In the genomic region with DNA sequence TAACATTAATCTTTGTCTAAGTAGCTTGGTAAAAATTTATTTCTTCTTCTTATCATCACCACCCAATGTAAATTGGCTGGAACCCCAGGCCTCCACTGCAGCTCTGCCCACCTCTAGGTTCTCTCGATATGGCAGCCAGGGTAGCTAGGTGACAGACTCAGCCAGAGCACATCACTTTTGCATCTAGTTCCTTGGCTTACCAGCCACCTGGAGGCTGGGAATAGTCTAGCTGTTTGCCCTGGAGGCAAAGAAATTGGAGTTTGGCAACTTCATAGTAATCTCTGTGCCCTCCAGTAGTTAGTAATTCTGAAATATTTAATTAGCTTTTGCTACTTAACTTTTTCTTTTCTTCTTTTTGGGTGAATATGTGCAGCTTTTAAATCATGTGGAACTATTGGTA, we compare ENCODE assay signal across 2 cellular contexts.
TF ChIP-seq lines count a peak whose summit lies in the region.

No MANE protein-coding gene starts in this region.

TF ChIP-seq in A549, 52 proteins besides CTCF, POLR2A, EP300 and RAD21:
- TF ChIP-seq JUNB (IDR thresholded peaks at IDR 0.05) = no peak
- TF ChIP-seq CHD4 (IDR thresholded peaks at IDR 0.05; ENCODE audit: borderline replicate concordance) = no peak
- no peak for TF ChIP-seq E2F6 (IDR thresholded peaks at IDR 0.05; ENCODE audit: borderline replicate concordance, low read depth)
- no peak for TF ChIP-seq TFCP2L1 (CRISPR knock-in tag; IDR thresholded peaks at IDR 0.05)
- TF ChIP-seq, protein P1, sequence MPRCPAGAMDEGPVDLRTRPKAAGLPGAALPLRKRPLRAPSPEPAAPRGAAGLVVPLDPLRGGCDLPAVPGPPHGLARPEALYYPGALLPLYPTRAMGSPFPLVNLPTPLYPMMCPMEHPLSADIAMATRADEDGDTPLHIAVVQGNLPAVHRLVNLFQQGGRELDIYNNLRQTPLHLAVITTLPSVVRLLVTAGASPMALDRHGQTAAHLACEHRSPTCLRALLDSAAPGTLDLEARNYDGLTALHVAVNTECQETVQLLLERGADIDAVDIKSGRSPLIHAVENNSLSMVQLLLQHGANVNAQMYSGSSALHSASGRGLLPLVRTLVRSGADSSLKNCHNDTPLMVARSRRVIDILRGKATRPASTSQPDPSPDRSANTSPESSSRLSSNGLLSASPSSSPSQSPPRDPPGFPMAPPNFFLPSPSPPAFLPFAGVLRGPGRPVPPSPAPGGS (IDR thresholded peaks at IDR 0.05) = no peak
- no peak for TF ChIP-seq ZFP36 (IDR thresholded peaks at IDR 0.05; ENCODE audit: borderline replicate concordance, partially characterized antibody)
- TF ChIP-seq, protein P2, sequence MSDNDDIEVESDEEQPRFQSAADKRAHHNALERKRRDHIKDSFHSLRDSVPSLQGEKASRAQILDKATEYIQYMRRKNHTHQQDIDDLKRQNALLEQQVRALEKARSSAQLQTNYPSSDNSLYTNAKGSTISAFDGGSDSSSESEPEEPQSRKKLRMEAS (IDR thresholded peaks at IDR 0.05) = no peak
- TF ChIP-seq REST (IDR thresholded peaks at IDR 0.05) = no peak
- no peak for TF ChIP-seq ZC3H11A (IDR thresholded peaks at IDR 0.05)
- TF ChIP-seq HDAC2 (IDR thresholded peaks at IDR 0.05) = no peak
- no peak for TF ChIP-seq CHD2 (IDR thresholded peaks at IDR 0.05; ENCODE audit: low read length, partially characterized antibody)
- no peak for TF ChIP-seq RARB (CRISPR knock-in tag; IDR thresholded peaks at IDR 0.05)

TF ChIP-seq in K562, 482 proteins besides CTCF, POLR2A, EP300 and RAD21:
- TF ChIP-seq RBFOX2 (IDR thresholded peaks at IDR 0.05; ENCODE audit: low read depth, low read length) = 0 out of 2 replicates have a peak, but pooled peaks have one; percentile 23
- TF ChIP-seq HSF4 (CRISPR knock-in tag; IDR thresholded peaks at IDR 0.05; ENCODE audit: borderline replicate concordance) = no peak
- TF ChIP-seq, protein P3, sequence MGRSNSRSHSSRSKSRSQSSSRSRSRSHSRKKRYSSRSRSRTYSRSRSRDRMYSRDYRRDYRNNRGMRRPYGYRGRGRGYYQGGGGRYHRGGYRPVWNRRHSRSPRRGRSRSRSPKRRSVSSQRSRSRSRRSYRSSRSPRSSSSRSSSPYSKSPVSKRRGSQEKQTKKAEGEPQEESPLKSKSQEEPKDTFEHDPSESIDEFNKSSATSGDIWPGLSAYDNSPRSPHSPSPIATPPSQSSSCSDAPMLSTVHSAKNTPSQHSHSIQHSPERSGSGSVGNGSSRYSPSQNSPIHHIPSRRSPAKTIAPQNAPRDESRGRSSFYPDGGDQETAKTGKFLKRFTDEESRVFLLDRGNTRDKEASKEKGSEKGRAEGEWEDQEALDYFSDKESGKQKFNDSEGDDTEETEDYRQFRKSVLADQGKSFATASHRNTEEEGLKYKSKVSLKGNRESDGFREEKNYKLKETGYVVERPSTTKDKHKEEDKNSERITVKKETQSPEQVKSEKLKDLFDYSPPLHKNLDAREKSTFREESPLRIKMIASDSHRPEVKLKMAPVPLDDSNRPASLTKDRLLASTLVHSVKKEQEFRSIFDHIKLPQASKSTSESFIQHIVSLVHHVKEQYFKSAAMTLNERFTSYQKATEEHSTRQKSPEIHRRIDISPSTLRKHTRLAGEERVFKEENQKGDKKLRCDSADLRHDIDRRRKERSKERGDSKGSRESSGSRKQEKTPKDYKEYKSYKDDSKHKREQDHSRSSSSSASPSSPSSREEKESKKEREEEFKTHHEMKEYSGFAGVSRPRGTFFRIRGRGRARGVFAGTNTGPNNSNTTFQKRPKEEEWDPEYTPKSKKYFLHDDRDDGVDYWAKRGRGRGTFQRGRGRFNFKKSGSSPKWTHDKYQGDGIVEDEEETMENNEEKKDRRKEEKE (IDR thresholded peaks at IDR 0.05; ENCODE audit: borderline replicate concordance in 1 of 2, control insufficient read depth in 1 of 2, low read depth in 2 of 2, low read length in 1 of 2) = no peak
- TF ChIP-seq SMAD4 (CRISPR knock-in tag; conservative IDR thresholded peaks at IDR 0.05) = no peak
- no peak for TF ChIP-seq ZNF280A (IDR thresholded peaks at IDR 0.05; ENCODE audit: low read depth, partially characterized antibody)
- TF ChIP-seq ZSCAN29 (IDR thresholded peaks at IDR 0.05) = no peak
- no peak for TF ChIP-seq SREBF2 (CRISPR knock-in tag; IDR thresholded peaks at IDR 0.05)
- no peak for TF ChIP-seq NFE2 (IDR thresholded peaks at IDR 0.05; ENCODE audit: low read depth)
